Comparison of ENCODE assay signal across 8 cellular contexts in genomic region chrX:13734278-13735172, GRCh38. TPM values are rescaled to one million over a fixed set of nuclear protein-coding genes. Genes with fewer than 3 reads are reported as not detected.
DNase-seq lines count a peak whose midpoint lies in the region; ATAC-seq and TF ChIP-seq lines count a peak whose summit lies in the region.

Gene OFD1 (plus strand): TSS chrX:13734748. CDS start chrX:13735072, 324 bp downstream.
Gene TRAPPC2 (minus strand): TSS chrX:13734620. CDS start chrX:13719963, 14,657 bp downstream.

- peak; percentile 87 for DNase-seq in CMK (ENCODE audit: low read depth)
- DNase-seq in HS-5 (ENCODE audit: low read depth) = peak; percentile 68
- DNase-seq in NK-92 treated with Interleukin-12 subunit alpha and Interleukin-12 subunit beta, amount 100 ng/mL, for 24 hours (lab: John Stamatoyannopoulos, UW) = peak; percentile 85
- DNase-seq in activated CD8-positive, alpha-beta memory T cell treated with anti-CD3 and anti-CD28 coated beads for 24 hours = peak; percentile 93
- DNase-seq in effector CD4-positive, alpha-beta T cell = peak; percentile 89
- peak; percentile 95 for DNase-seq in lung (ENCODE audit: low spot score)
- peak; percentile 59 to 82 (median 79) for DNase-seq in stimulated activated CD4-positive, alpha-beta T cell treated with anti-CD3 and anti-CD28 coated beads, TNF-alpha, amount 100 ng/mL, for 4 hours (ENCODE audit: low read depth in 3 of 3)

- no peaks in the 10 kb centered on the region for H3K27me3 ChIP-seq in lung (ENCODE audit: control insufficient read depth, insufficient read depth)

- H3K4me1 ChIP-seq in lung (ENCODE audit: control insufficient read depth in 2 of 2, insufficient read depth in 2 of 2, low read length in 2 of 2) = peaks cover 0 to 5% of the 10 kb centered on the region in 2 donors

- TF ChIP-seq CTCF in lung (IDR thresholded peaks at IDR 0.05; ENCODE audit: control extremely low read depth, extremely low read depth) = no peak

- peak within 1 kb of the TSS; percentile 63 for H3K4me3 ChIP-seq in lung

- peak within 1 kb of the TSS; percentile 80 to 96 for H3K27ac ChIP-seq in lung (ENCODE audit: low read depth in 1 of 2, low read length in 1 of 2)

- no peaks in the 10 kb centered on the region for H3K36me3 ChIP-seq in lung (ENCODE audit: control insufficient read depth in 2 of 2, insufficient read depth in 2 of 2, low read length in 2 of 2)

- WGBS in lung, 2 donors = 1 to 2% methylated on average over 47 to 75 of the region's 75 CpGs

- no peaks in the 10 kb centered on the region for H3K9me3 ChIP-seq in lung (ENCODE audit: control insufficient read depth in 2 of 2, insufficient read depth in 1 of 2, low read length in 1 of 2)

- ATAC-seq in GM19468 (IDR thresholded peaks at IDR 0.05; ENCODE audit: extremely low read depth, unreplicated experiment) (peak; percentile 87), lung (ENCODE audit: insufficient read depth, low FRiP score) (peak; percentile 98)

RNA-seq across cellular contexts. Expression of gene OFD1, which starts in this region (rescaled TPM):
- total RNA-seq in lung = 10 to 100 TPM; 21.0 to 48.2 TPM
- polyA plus RNA-seq in lung = 10 to 100 TPM; 10.3 to 65.8 TPM

RNA-seq across cellular contexts. Expression of gene TRAPPC2, which starts in this region (rescaled TPM):
- total RNA-seq in lung = 10 to 100 TPM; 13.2 to 32.6 TPM
- 1 to 10 TPM; 4.7 to 7.8 TPM for polyA plus RNA-seq in lung

Comparison
In these comparisons a context has a peak if more than half of its experiments do, and no peak if none do; other contexts are left out.
1. Peak in every context shown above with its lines: DNase-seq, ATAC-seq, H3K4me3 ChIP-seq and H3K27ac ChIP-seq.